ENCODE assay signal across 25 cellular contexts in the genomic region with DNA sequence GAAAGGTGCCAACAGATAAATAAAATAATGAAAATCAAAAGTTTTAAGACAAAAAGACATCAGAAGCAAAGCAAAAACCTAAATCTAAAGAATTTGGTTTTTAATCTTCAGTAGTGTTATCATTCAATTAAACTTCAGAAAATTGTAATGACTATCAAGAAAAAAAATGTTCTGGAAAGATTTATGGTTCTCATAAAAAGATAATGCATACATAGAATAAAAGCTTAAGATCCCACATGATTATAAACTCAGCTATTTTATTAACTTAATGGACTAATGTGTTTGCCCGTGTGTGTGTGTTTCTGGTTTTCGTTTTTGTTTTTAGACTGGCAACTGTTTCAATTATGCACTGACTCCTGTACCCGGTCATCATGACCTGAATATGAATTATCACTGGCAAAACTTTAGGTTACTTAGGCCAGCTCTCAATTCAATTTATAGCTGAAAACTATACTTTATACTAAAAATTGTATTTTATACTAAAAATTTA.
"Had no signal": no experiment of that assay in that cellular context is flagged by ENCODE, and none has a peak within 500 bp of the region (broad histone marks: within the 10 kb centered on the region; RNA-seq: fewer than 3 reads in every experiment).

No MANE protein-coding gene starts in this region.

- DNase-seq: dermis blood vessel endothelial cell; dorsolateral prefrontal cortex; effector CD4-positive, alpha-beta T cell; effector memory CD4-positive, alpha-beta T cell; erythroblast; esophagus squamous epithelium; foreskin fibroblast; foreskin melanocyte; gastrocnemius medialis; glutamatergic neuron; head of caudate nucleus; heart right ventricle; hippocampal formation; left cardiac atrium; left lung; left ventricle myocardium superior; lower lobe of right lung; mesenchymal stem cell; mucosa of descending colon; naive thymus-derived CD4-positive, alpha-beta T cell had no signal

- H3K36me3 ChIP-seq: esophagus squamous epithelium, gastrocnemius medialis, heart right ventricle, left lung, lower lobe of right lung had no signal

- H3K27me3 ChIP-seq: esophagus squamous epithelium, gastrocnemius medialis, heart right ventricle, left lung had no signal

- H3K9me3 ChIP-seq: esophagus squamous epithelium, gastrocnemius medialis, left lung, lower lobe of right lung, mucosa of descending colon had no signal

- H3K27ac ChIP-seq: coronary artery, dorsolateral prefrontal cortex, epithelial cell of prostate, esophagus squamous epithelium, gastrocnemius medialis, heart right ventricle, left lung, lower lobe of right lung had no signal

- FAIRE-seq: colon, islet of Langerhans, keratinocyte had no signal

- H3K4me3 ChIP-seq: coronary artery, dorsolateral prefrontal cortex, esophagus squamous epithelium, gastrocnemius medialis, heart right ventricle, left lung, lower lobe of right lung, mucosa of descending colon had no signal

- H3K4me1 ChIP-seq: esophagus squamous epithelium, gastrocnemius medialis, heart right ventricle, left lung, lower lobe of right lung had no signal
